In genomic region chr13:71079638-71080037, GRCh38 we compare ENCODE assay signal across 19 cellular contexts.
"Had no signal": no experiment of that assay in that cellular context is flagged by ENCODE, and none has a peak within 500 bp of the region (broad histone marks: within the 10 kb centered on the region; RNA-seq: fewer than 3 reads in every experiment).

No MANE protein-coding gene starts in this region.

- H3K9me3 Mint-ChIP-seq: activated B cell treated with CpG ODN at 0.5 μM for 24 hours; activated CD4-positive, alpha-beta T cell treated with anti-CD3 and anti-CD28 coated beads, Interleukin-2, amount 10 ng/mL, durations not matched to agents 24 days and 14 days; activated naive CD4-positive, alpha-beta T cell treated with anti-CD3 and anti-CD28 coated beads for 36 hours; activated naive CD8-positive, alpha-beta T cell treated with anti-CD3 and anti-CD28 coated beads, Interleukin-2, amount 50 U/mL, for 24 hours; activated T-cell treated with anti-CD3 and anti-CD28 coated beads, Interleukin-2, amount 50 U/mL, for 24 hours had no signal

- H3K27me3 Mint-ChIP-seq: activated B cell treated with CpG ODN at 0.5 μM for 24 hours; activated CD4-positive, alpha-beta T cell treated with anti-CD3 and anti-CD28 coated beads, Interleukin-2, amount 10 ng/mL, durations not matched to agents 24 days and 14 days; activated naive CD8-positive, alpha-beta T cell treated with anti-CD3 and anti-CD28 coated beads, Interleukin-2, amount 50 U/mL, for 24 hours; activated T-cell treated with anti-CD3 and anti-CD28 coated beads, Interleukin-2, amount 50 U/mL, for 24 hours; effector memory CD8-positive, alpha-beta T cell had no signal

- H3K4me1 ChIP-seq: lower lobe of right lung, thyroid gland had no signal

- H3K36me3 ChIP-seq: cardiac muscle cell, lower lobe of right lung, thyroid gland had no signal

- H3K36me3 Mint-ChIP-seq: natural killer cell had no signal

- H3K27ac Mint-ChIP-seq: activated B cell treated with CpG ODN at 0.5 μM for 24 hours; activated CD4-positive, alpha-beta T cell treated with anti-CD3 and anti-CD28 coated beads, Interleukin-2, amount 10 ng/mL, durations not matched to agents 24 days and 14 days; activated CD8-positive, alpha-beta T cell treated with anti-CD3 and anti-CD28 coated beads, Interleukin-2, amount 10 ng/mL, durations not matched to agents 7 days and 5 days; activated naive CD4-positive, alpha-beta T cell treated with anti-CD3 and anti-CD28 coated beads for 36 hours; activated naive CD8-positive, alpha-beta T cell treated with anti-CD3 and anti-CD28 coated beads, Interleukin-2, amount 50 U/mL, for 24 hours; activated T-cell treated with anti-CD3 and anti-CD28 coated beads, Interleukin-2, amount 50 U/mL, for 24 hours; effector memory CD8-positive, alpha-beta T cell; natural killer cell had no signal

- ATAC-seq: activated CD8-positive, alpha-beta T cell treated with anti-CD3 and anti-CD28 coated beads, Interleukin-2, amount 10 ng/mL, durations not matched to agents 7 days and 5 days; activated naive CD8-positive, alpha-beta T cell treated with anti-CD3 and anti-CD28 coated beads, Interleukin-2, amount 50 U/mL, for 24 hours; effector memory CD8-positive, alpha-beta T cell; left colon; lower lobe of right lung; natural killer cell had no signal

- DNase-seq: activated B cell treated with CpG ODN at 0.5 μM for 24 hours; activated CD4-positive, alpha-beta T cell treated with anti-CD3 and anti-CD28 coated beads, Interleukin-2, amount 10 ng/mL, durations not matched to agents 24 days and 14 days; activated CD8-positive, alpha-beta T cell treated with anti-CD3 and anti-CD28 coated beads, Interleukin-2, amount 10 ng/mL, durations not matched to agents 7 days and 5 days; activated naive CD4-positive, alpha-beta T cell treated with anti-CD3 and anti-CD28 coated beads for 36 hours; activated naive CD8-positive, alpha-beta T cell treated with anti-CD3 and anti-CD28 coated beads, Interleukin-2, amount 50 U/mL, for 24 hours; activated T-cell treated with anti-CD3 and anti-CD28 coated beads, Interleukin-2, amount 50 U/mL, for 24 hours; anterior cingulate cortex; effector memory CD8-positive, alpha-beta T cell; islet precursor cell; left colon; lower lobe of right lung; natural killer cell; retina; stimulated activated CD4-positive, alpha-beta T cell treated with anti-CD3 and anti-CD28 coated beads, Interleukin-12 subunit alpha, Interleukin-12 subunit beta, amount 100 ng/mL, for 4 hours; stimulated activated CD4-positive, alpha-beta T cell treated with anti-CD3 and anti-CD28 coated beads, Interleukin-1b, Interleukin-23, amount 100 ng/mL, for 48 hours; stimulated activated CD8-positive, alpha-beta memory T cell treated with anti-CD3 and anti-CD28 coated beads, Interleukin-4, amount 100 ng/mL, for 48 hours; stimulated activated naive CD4-positive, alpha-beta T cell; thyroid gland had no signal

- H3K4me1 Mint-ChIP-seq: activated B cell treated with CpG ODN at 0.5 μM for 24 hours; activated CD4-positive, alpha-beta T cell treated with anti-CD3 and anti-CD28 coated beads, Interleukin-2, amount 10 ng/mL, durations not matched to agents 24 days and 14 days; activated naive CD8-positive, alpha-beta T cell treated with anti-CD3 and anti-CD28 coated beads, Interleukin-2, amount 50 U/mL, for 24 hours; natural killer cell had no signal

- H3K27ac ChIP-seq: cardiac muscle cell, lower lobe of right lung, thyroid gland had no signal

- H3K27me3 ChIP-seq: cardiac muscle cell, thyroid gland had no signal

- H3K4me3 ChIP-seq: cardiac muscle cell, lower lobe of right lung, thyroid gland had no signal

- H3K4me3 Mint-ChIP-seq: activated B cell treated with CpG ODN at 0.5 μM for 24 hours; activated CD4-positive, alpha-beta T cell treated with anti-CD3 and anti-CD28 coated beads, Interleukin-2, amount 10 ng/mL, durations not matched to agents 24 days and 14 days; activated CD8-positive, alpha-beta T cell treated with anti-CD3 and anti-CD28 coated beads, Interleukin-2, amount 10 ng/mL, durations not matched to agents 7 days and 5 days; activated naive CD4-positive, alpha-beta T cell treated with anti-CD3 and anti-CD28 coated beads for 36 hours; activated naive CD8-positive, alpha-beta T cell treated with anti-CD3 and anti-CD28 coated beads, Interleukin-2, amount 50 U/mL, for 24 hours; activated T-cell treated with anti-CD3 and anti-CD28 coated beads, Interleukin-2, amount 50 U/mL, for 24 hours; effector memory CD8-positive, alpha-beta T cell; natural killer cell had no signal

- H3K9me3 ChIP-seq: lower lobe of right lung, thyroid gland had no signal
